In the genomic region with DNA sequence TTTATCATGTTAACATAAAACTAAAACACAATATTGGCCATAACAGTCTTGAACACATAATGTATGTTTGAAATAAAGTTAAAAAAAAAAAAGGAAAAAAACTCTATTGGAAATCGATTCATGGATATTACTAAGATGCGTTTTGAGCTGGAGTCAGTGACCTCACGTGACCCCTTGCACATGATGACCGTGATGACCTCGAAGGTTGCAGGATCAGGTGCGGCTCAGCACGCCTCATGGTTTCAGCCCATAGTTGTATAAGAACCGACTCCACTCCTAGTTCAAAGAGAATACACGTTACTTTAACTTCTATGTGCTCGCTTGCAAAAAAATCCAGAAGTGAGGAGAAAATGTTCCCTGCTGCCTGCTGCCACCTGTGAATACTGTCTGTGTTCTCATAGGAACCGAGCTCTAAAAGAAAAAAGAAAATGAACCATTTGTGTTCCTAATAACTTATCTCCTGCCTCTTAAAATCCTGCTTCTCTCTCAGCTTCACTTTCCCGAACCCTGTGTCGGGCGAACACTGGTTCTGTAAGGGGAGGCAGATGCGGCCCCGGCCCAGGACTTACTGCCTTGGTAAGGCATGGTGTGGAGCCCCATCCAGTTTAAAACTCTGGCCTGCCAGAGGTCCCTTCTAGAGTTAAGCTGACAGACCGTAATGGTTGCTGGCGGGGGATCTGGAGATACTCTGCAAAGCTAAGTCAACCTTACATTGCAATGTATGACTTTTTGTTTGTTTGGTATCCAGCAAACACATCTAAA, we compare ENCODE assay signal across 1 cellular context.
TF ChIP-seq lines count a peak whose summit lies in the region.

No MANE protein-coding gene starts in this region.

TF ChIP-seq in GM12878, 131 proteins besides CTCF, POLR2A, EP300 and RAD21 (continued from another document):
- TF ChIP-seq, protein P1, sequence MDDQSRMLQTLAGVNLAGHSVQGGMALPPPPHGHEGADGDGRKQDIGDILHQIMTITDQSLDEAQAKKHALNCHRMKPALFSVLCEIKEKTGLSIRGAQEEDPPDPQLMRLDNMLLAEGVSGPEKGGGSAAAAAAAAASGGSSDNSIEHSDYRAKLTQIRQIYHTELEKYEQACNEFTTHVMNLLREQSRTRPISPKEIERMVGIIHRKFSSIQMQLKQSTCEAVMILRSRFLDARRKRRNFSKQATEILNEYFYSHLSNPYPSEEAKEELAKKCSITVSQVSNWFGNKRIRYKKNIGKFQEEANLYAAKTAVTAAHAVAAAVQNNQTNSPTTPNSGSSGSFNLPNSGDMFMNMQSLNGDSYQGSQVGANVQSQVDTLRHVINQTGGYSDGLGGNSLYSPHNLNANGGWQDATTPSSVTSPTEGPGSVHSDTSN (IDR thresholded peaks at IDR 0.05; ENCODE audit: insufficient replicate concordance, low read depth, low read length) = peak; percentile 32
